ENCODE assay signal across 1 cellular context in the genomic region with DNA sequence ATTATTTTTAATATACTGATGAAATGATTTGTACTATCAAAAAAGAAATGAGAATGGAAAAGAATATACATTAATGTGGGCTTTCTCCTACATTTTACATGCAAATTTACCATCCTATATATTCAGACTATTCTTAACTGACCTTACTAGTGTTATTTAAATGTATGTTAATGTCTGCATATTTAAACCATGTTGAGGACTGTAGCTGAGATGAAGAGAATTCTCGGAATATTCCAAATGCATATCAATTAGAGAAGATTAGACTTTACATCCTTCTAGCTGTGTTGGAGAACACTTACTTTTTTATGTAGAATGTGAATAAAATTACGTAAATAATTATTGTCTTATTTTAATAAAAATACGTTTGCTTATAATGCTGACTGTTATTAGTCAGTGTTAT.
TF ChIP-seq lines count a peak whose summit lies in the region.

No MANE protein-coding gene starts in this region.

TF ChIP-seq in WTC11, 78 proteins besides CTCF, POLR2A, EP300 and RAD21 (continued from another document):
- no peak for TF ChIP-seq ZNF232 (CRISPR knock-in tag; IDR thresholded peaks at IDR 0.05)
- TF ChIP-seq ESRRA (CRISPR knock-in tag; IDR thresholded peaks at IDR 0.05; ENCODE audit: borderline replicate concordance), result no peak
- no peak for TF ChIP-seq ZBTB43 (CRISPR knock-in tag; IDR thresholded peaks at IDR 0.05)
- TF ChIP-seq KAT7 (CRISPR knock-in tag; IDR thresholded peaks at IDR 0.05; ENCODE audit: borderline replicate concordance), result no peak
- TF ChIP-seq, protein P1, sequence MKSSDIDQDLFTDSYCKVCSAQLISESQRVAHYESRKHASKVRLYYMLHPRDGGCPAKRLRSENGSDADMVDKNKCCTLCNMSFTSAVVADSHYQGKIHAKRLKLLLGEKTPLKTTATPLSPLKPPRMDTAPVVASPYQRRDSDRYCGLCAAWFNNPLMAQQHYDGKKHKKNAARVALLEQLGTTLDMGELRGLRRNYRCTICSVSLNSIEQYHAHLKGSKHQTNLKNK (CRISPR knock-in tag; IDR thresholded peaks at IDR 0.05), result no peak
- TF ChIP-seq MYBL2 (CRISPR knock-in tag; IDR thresholded peaks at IDR 0.05), result no peak
- TF ChIP-seq NR1H2 (CRISPR knock-in tag; IDR thresholded peaks at IDR 0.05), result no peak
- no peak for TF ChIP-seq NFYB (CRISPR knock-in tag; conservative IDR thresholded peaks at IDR 0.05; ENCODE audit: low read depth)
- TF ChIP-seq SMAD4 (CRISPR knock-in tag; IDR thresholded peaks at IDR 0.05), result no peak
- no peak for TF ChIP-seq CBFB (CRISPR knock-in tag; IDR thresholded peaks at IDR 0.05; ENCODE audit: low read depth)
- TF ChIP-seq CREM (CRISPR knock-in tag; IDR thresholded peaks at IDR 0.05), result no peak
- TF ChIP-seq NFE2L1 (CRISPR knock-in tag; IDR thresholded peaks at IDR 0.05), result no peak
- no peak for TF ChIP-seq GTF2I (CRISPR knock-in tag; conservative IDR thresholded peaks at IDR 0.05)
TF ChIP-seq in WTC11: peak in this region for 0.
